ENCODE assay signal across 8 cellular contexts in genomic region chrX:11143931-11144678, GRCh38. TPM values are rescaled to one million over a fixed set of nuclear protein-coding genes. Genes with fewer than 3 reads are reported as not detected.
DNase-seq lines count a peak whose midpoint lies in the region; ATAC-seq and TF ChIP-seq lines count a peak whose summit lies in the region.

No MANE protein-coding gene starts in this region.

- no peaks in the 10 kb centered on the region for H3K36me3 ChIP-seq in KMS-11 (ENCODE audit: insufficient read depth)
- no peaks in the 10 kb centered on the region for H3K36me3 ChIP-seq in PC-3 (ENCODE audit: low read depth, low read length)
- no peaks in the 10 kb centered on the region for H3K36me3 ChIP-seq in trophoblast cell (ENCODE audit: control insufficient read depth in 1 of 2, insufficient read depth in 2 of 2, low read length in 2 of 2)

- no peaks in the 10 kb centered on the region for H3K9me3 Mint-ChIP-seq in activated naive CD4-positive, alpha-beta T cell treated with anti-CD3 and anti-CD28 coated beads for 36 hours

- H3K4me3 ChIP-seq in KMS-11 (IDR thresholded peaks at IDR 0.05; ENCODE audit: insufficient read depth, low read depth, low read length): no peak overlapping the region
- H3K4me3 ChIP-seq in PC-3 (ENCODE audit: low read length): peak overlapping the region; percentile 35; the same call in 1 of the 2 replicates
- no peak overlapping the region for H3K4me3 ChIP-seq in trophoblast cell (ENCODE audit: low read depth, low read length)

- no peaks in the 10 kb centered on the region for H3K36me3 Mint-ChIP-seq in activated naive CD4-positive, alpha-beta T cell treated with anti-CD3 and anti-CD28 coated beads for 36 hours (ENCODE audit: low read depth)

- no peaks in the 10 kb centered on the region for H3K27me3 ChIP-seq in KMS-11 (ENCODE audit: insufficient read depth, low read depth)
- no peaks in the 10 kb centered on the region for H3K27me3 ChIP-seq in PC-3 (ENCODE audit: low read length)
- H3K27me3 ChIP-seq in trophoblast cell (ENCODE audit: insufficient read depth, low read length): no peaks in the 10 kb centered on the region

- POLR2A ChIA-PET in PC-3 (lab: Charles Lee; ENCODE audit: unreplicated experiment): no interaction called here

- peak; percentile 82 for ATAC-seq in GM21619 (IDR thresholded peaks at IDR 0.05; ENCODE audit: unreplicated experiment)
- peak; percentile 88 for ATAC-seq in PC-3
- no peak for ATAC-seq in HG03457 (IDR thresholded peaks at IDR 0.05; ENCODE audit: unreplicated experiment)

- H3K27ac Mint-ChIP-seq in activated naive CD4-positive, alpha-beta T cell treated with anti-CD3 and anti-CD28 coated beads for 36 hours: no peak overlapping the region

- H3K9me3 ChIP-seq in PC-3 (ENCODE audit: low read length) (no peaks in the 10 kb centered on the region), trophoblast cell (ENCODE audit: insufficient read depth, low read depth, low read length) (no peaks in the 10 kb centered on the region)

- no peak overlapping the region for H2AFZ ChIP-seq in KMS-11 (ENCODE audit: low read depth)
- peak overlapping the region; percentile 80 for H2AFZ ChIP-seq in PC-3 (ENCODE audit: low read length)
- no peak overlapping the region for H2AFZ ChIP-seq in trophoblast cell (ENCODE audit: insufficient read depth, low read length, poor library complexity)

- no peak overlapping the region for H4K12ac ChIP-seq in trophoblast cell (ENCODE audit: low read depth, low read length)

- no peaks in the 10 kb centered on the region for H4K20me1 ChIP-seq in KMS-11 (ENCODE audit: insufficient read depth)
- no peaks in the 10 kb centered on the region for H4K20me1 ChIP-seq in PC-3 (ENCODE audit: low read length)

- H4K8ac ChIP-seq in trophoblast cell (ENCODE audit: low read depth, low read length): no peak overlapping the region

- no peak overlapping the region for H4K91ac ChIP-seq in trophoblast cell (ENCODE audit: low read depth, low read length)

- no peaks in the 10 kb centered on the region for H3K79me1 ChIP-seq in trophoblast cell (ENCODE audit: low read length)

- H3K4me1 ChIP-seq in KMS-11 (ENCODE audit: low read depth, poor library complexity, severe bottlenecking) (peaks cover 33% of the 10 kb centered on the region), PC-3 (ENCODE audit: insufficient read depth, low read length) (no peaks in the 10 kb centered on the region), trophoblast cell (ENCODE audit: control insufficient read depth in 1 of 2, insufficient read depth in 2 of 2, low read length in 2 of 2) (no peaks in the 10 kb centered on the region)

- no peaks in the 10 kb centered on the region for H3K9me2 ChIP-seq in PC-3 (replicated peaks; ENCODE audit: low read length)

- H2BK5ac ChIP-seq in trophoblast cell (ENCODE audit: low read depth, low read length, poor library complexity): no peak overlapping the region

- H3K79me2 ChIP-seq in KMS-11 (ENCODE audit: insufficient read depth, low read depth) (no peaks in the 10 kb centered on the region), PC-3 (ENCODE audit: low read length) (no peaks in the 10 kb centered on the region), trophoblast cell (ENCODE audit: control insufficient read depth, insufficient read depth, low read length, poor library complexity) (no peaks in the 10 kb centered on the region)

- no peak overlapping the region for H3K4ac ChIP-seq in trophoblast cell (ENCODE audit: low read depth, low read length)

- no peak overlapping the region for H3K18ac ChIP-seq in trophoblast cell (ENCODE audit: low read length)

- H3K14ac ChIP-seq in trophoblast cell (ENCODE audit: low read length): no peak overlapping the region

- H3K27me3 Mint-ChIP-seq in activated naive CD4-positive, alpha-beta T cell treated with anti-CD3 and anti-CD28 coated beads for 36 hours (ENCODE audit: low read depth): peaks cover 5% of the 10 kb centered on the region

- H2AK5ac ChIP-seq in trophoblast cell (ENCODE audit: low read length): no peak overlapping the region

- intact Hi-C loops in PC-3 (cut with micrococcal nuclease): loop anchor here (1.0 to 10.0 kb wide), 5 partner anchors 201 to 627 kb away; no protein-coding TSS in a partner anchor
- intact Hi-C loops in activated naive CD4-positive, alpha-beta T cell treated with anti-CD3 and anti-CD28 coated beads for 36 hours (cut with micrococcal nuclease): loop anchor here (1.0 to 10.0 kb wide), 6 partner anchors 238 to 1631 kb away; no protein-coding TSS in a partner anchor

- BruUV-seq in PC-3 (replicated peaks; lab: Mats Ljungman, UMichigan): no TSS peak

- H3F3A ChIP-seq in PC-3 (ENCODE audit: low read length, unreplicated experiment): no peaks in the 10 kb centered on the region

- no peak overlapping the region for H2BK12ac ChIP-seq in trophoblast cell (ENCODE audit: low read length)

- TF ChIP-seq CTCF in KMS-11 (conservative IDR thresholded peaks at IDR 0.05; ENCODE audit: low read depth, low read length): peak; percentile 82
- peak; percentile 68 for TF ChIP-seq CTCF in PC-3 (conservative IDR thresholded peaks at IDR 0.05; ENCODE audit: low read depth, low read length)

- CTCF ChIA-PET in PC-3 (lab: Charles Lee): no interaction called here
- CTCF ChIA-PET in activated naive CD4-positive, alpha-beta T cell treated with anti-CD3 and anti-CD28 coated beads for 36 hours (lab: Charles Lee): no interaction called here

- no peak overlapping the region for H3K4me3 Mint-ChIP-seq in activated naive CD4-positive, alpha-beta T cell treated with anti-CD3 and anti-CD28 coated beads for 36 hours

- DNase-seq in Daoy (ENCODE audit: low read depth) (peak; percentile 60), PC-3 (peak; percentile 91), globus pallidus (ENCODE audit: low spot score) (peak; percentile 74), trophoblast cell (peak; percentile 33 to 85)
- DNase-seq in activated naive CD4-positive, alpha-beta T cell treated with anti-CD3 and anti-CD28 coated beads for 36 hours: peak; percentile 66

- H2BK120ac ChIP-seq in trophoblast cell (ENCODE audit: insufficient read depth, low read length, poor library complexity): no peak overlapping the region

- H3K4me1 Mint-ChIP-seq in activated naive CD4-positive, alpha-beta T cell treated with anti-CD3 and anti-CD28 coated beads for 36 hours (ENCODE audit: low read depth): peaks cover 2% of the 10 kb centered on the region

- no peak overlapping the region for H3K23ac ChIP-seq in trophoblast cell (ENCODE audit: low read length)

- H3K4me2 ChIP-seq in KMS-11: no peak overlapping the region
- peak overlapping the region; percentile 68 for H3K4me2 ChIP-seq in PC-3 (ENCODE audit: low read length)
- H3K4me2 ChIP-seq in trophoblast cell (ENCODE audit: low read length): no peak overlapping the region

- H3K27ac ChIP-seq in KMS-11: no peak overlapping the region
- H3K27ac ChIP-seq in PC-3 (ENCODE audit: low read length): no peak overlapping the region
- no peak overlapping the region for H3K27ac ChIP-seq in trophoblast cell (ENCODE audit: low read depth, low read length)

- H3K9ac ChIP-seq in KMS-11 (no peak overlapping the region), PC-3 (ENCODE audit: low read length) (no peak overlapping the region), trophoblast cell (ENCODE audit: low read length) (no peak overlapping the region)

- WGBS in trophoblast cell (ENCODE audit: extremely low coverage, insufficient coverage, insufficient read length): no CpG with 5 or more reads among the region's 20 CpGs

RNA-seq across cellular contexts. Expression of gene HCCS, which starts 33.0 kb away (rescaled TPM):
- total RNA-seq in Daoy (2014; rRNA removed; shearing (Covaris generic)): 33.5 and 40.1 TPM in 2 replicates
- total RNA-seq in PC-3 (2014; rRNA removed): 44.9 and 54.4 TPM in 2 replicates
- total RNA-seq in activated naive CD4-positive, alpha-beta T cell treated with anti-CD3 and anti-CD28 coated beads for 36 hours: 10 to 100 TPM; 19.2 to 19.5 TPM
- 27.9 and 28.0 TPM in 2 replicates for polyA plus RNA-seq in trophoblast cell (2013)
